Comparison of ENCODE assay signal across 9 cellular contexts in the genomic region with DNA sequence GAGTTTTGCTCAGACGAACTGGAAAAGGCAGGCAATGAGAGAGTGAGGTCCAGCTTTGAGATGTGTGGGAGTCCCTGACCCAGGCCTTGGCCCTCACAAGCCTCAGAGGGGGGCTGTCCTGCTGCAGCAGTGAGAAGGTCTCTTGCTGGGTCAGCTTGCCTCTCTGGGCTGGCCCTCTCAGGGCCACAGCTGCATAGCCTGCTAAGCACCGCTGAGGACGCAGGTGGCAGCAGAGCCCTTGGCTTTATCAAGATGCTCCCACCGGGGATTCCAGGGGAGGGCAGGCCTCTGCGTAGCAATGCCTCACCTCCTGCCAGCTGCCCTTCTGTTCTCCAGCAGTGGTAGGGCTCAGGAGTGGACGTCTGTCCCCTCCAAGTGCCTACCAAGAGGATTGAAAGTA.
DNase-seq lines count a peak whose midpoint lies in the region; ATAC-seq and TF ChIP-seq lines count a peak whose summit lies in the region.
"Had no signal": no experiment of that assay in that cellular context is flagged by ENCODE, and none has a peak within 500 bp of the region (broad histone marks: within the 10 kb centered on the region; RNA-seq: fewer than 3 reads in every experiment).

No MANE protein-coding gene starts in this region.

- H3K4me3 ChIP-seq in right atrium auricular region, result no peak overlapping the region
- H3K4me3 ChIP-seq in A673 (ENCODE audit: low read depth, low read length, poor library complexity, severe bottlenecking), result no peak overlapping the region

- peak; percentile 57 for DNase-seq in HEK293T (ENCODE audit: extremely low spot score)
- DNase-seq in SHP77 treated with DMSO at 0.1 percent for 48 hours (lab: John Stamatoyannopoulos, UW), result peak; percentile 2
- no peak for DNase-seq in right atrium auricular region (ENCODE audit: low spot score)
- DNase-seq in retina, result peak; percentile 69
- no peak for DNase-seq in A673 (ENCODE audit: low spot score)
- DNase-seq in activated CD8-positive, alpha-beta memory T cell treated with anti-CD3 and anti-CD28 coated beads for 24 hours, result no peak
- no peak for DNase-seq in activated gamma-delta T cell (lab: John Stamatoyannopoulos, UW)
- DNase-seq: activated naive CD8-positive, alpha-beta T cell treated with anti-CD3 and anti-CD28 coated beads, Interleukin-2, amount 50 U/mL, for 24 hours had no signal

- H3K27ac ChIP-seq in right atrium auricular region (peak overlapping the region; percentile 71 to 73), A673 (ENCODE audit: low read depth, low read length, poor library complexity, severe bottlenecking) (no peak overlapping the region)

- intact Hi-C loops in A673 (cut with micrococcal nuclease; ENCODE audit: unreplicated experiment), result no loop called here

- H3K9me3 ChIP-seq in right atrium auricular region (no peaks in the 10 kb centered on the region), A673 (ENCODE audit: low read depth, low read length, poor library complexity, severe bottlenecking) (no peaks in the 10 kb centered on the region)

- ATAC-seq in HG02610 (IDR thresholded peaks at IDR 0.05; ENCODE audit: unreplicated experiment), result no peak
- ATAC-seq: activated naive CD8-positive, alpha-beta T cell treated with anti-CD3 and anti-CD28 coated beads, Interleukin-2, amount 50 U/mL, for 24 hours had no signal

- POLR2A ChIA-PET in HEK293T (lab: Yijun Ruan, JAX), result no interaction called here
- POLR2A ChIA-PET in A673 (lab: Charles Lee; ENCODE audit: low non-redundant PET), result no interaction called here

- H3K27me3 ChIP-seq in right atrium auricular region (no peaks in the 10 kb centered on the region), A673 (replicated peaks; ENCODE audit: insufficient read depth, low read depth, low read length, poor library complexity) (no peaks in the 10 kb centered on the region)

- H3K36me3 ChIP-seq in right atrium auricular region, result no peaks in the 10 kb centered on the region
- no peaks in the 10 kb centered on the region for H3K36me3 ChIP-seq in A673 (ENCODE audit: insufficient read depth, low read length, poor library complexity, severe bottlenecking)

- TF ChIP-seq CTCF in right atrium auricular region (IDR thresholded peaks at IDR 0.05) (peak; percentile 16 to 54), A673 (conservative IDR thresholded peaks at IDR 0.05; ENCODE audit: low read depth, low read length) (no peak)

- CTCF ChIA-PET in HEK293T (lab: Yijun Ruan, JAX), result no interaction called here
- CTCF ChIA-PET in A673 (lab: Charles Lee), result no interaction called here

- no TSS peak for BruUV-seq in A673 (replicated peaks; lab: Mats Ljungman, UMichigan)

- H3K4me1 ChIP-seq in right atrium auricular region, result peaks cover 0 to 30% of the 10 kb centered on the region in 2 donors
- H3K4me1 ChIP-seq in A673 (ENCODE audit: insufficient read depth, low read length, poor library complexity, severe bottlenecking), result no peaks in the 10 kb centered on the region

TF ChIP-seq in HEK293T, 16 proteins besides CTCF, POLR2A, EP300 and RAD21:
- TF ChIP-seq SP1 (IDR thresholded peaks at IDR 0.05), result no peak
- TF ChIP-seq L3MBTL2 (conservative IDR thresholded peaks at IDR 0.05), result no peak
- TF ChIP-seq CTBP1 (IDR thresholded peaks at IDR 0.05; ENCODE audit: borderline replicate concordance), result no peak
- no peak for TF ChIP-seq LEF1 (IDR thresholded peaks at IDR 0.05; ENCODE audit: borderline replicate concordance)
- TF ChIP-seq SUZ12 (IDR thresholded peaks at IDR 0.05), result no peak
- TF ChIP-seq, protein P1, sequence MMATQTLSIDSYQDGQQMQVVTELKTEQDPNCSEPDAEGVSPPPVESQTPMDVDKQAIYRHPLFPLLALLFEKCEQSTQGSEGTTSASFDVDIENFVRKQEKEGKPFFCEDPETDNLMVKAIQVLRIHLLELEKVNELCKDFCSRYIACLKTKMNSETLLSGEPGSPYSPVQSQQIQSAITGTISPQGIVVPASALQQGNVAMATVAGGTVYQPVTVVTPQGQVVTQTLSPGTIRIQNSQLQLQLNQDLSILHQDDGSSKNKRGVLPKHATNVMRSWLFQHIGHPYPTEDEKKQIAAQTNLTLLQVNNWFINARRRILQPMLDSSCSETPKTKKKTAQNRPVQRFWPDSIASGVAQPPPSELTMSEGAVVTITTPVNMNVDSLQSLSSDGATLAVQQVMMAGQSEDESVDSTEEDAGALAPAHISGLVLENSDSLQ (IDR thresholded peaks at IDR 0.05), result no peak
- TF ChIP-seq FOXK2 (IDR thresholded peaks at IDR 0.05), result no peak

Comparison
In these comparisons a context has a peak if more than half of its experiments do, and no peak if none do; other contexts are left out.
1. DNase-seq: peak in HEK293T (single experiment), SHP77 treated with DMSO at 0.1 percent for 48 hours (single experiment) and retina (single experiment); none in right atrium auricular region (single experiment), A673 (single experiment), activated CD8-positive, alpha-beta memory T cell treated with anti-CD3 and anti-CD28 coated beads for 24 hours (single experiment) and activated gamma-delta T cell (single experiment).